2 cellular contexts compared by ENCODE assay signal in genomic region chr16:46789075-46789474, GRCh38.
TF ChIP-seq lines count a peak whose summit lies in the region.

No MANE protein-coding gene starts in this region.

TF ChIP-seq in H1, 55 proteins besides CTCF, POLR2A, EP300 and RAD21:
- TF ChIP-seq SUZ12 (IDR thresholded peaks at IDR 0.05; ENCODE audit: low read length) (no peak), GABPA (IDR thresholded peaks at IDR 0.05; ENCODE audit: borderline replicate concordance, insufficient read depth, low read length) (no peak), JUN (IDR thresholded peaks at IDR 0.05; ENCODE audit: low read depth, low read length) (no peak), MAX (IDR thresholded peaks at IDR 0.05) (no peak), ATF2 (IDR thresholded peaks at IDR 0.05; ENCODE audit: low read length) (no peak), NANOG (IDR thresholded peaks at IDR 0.05; ENCODE audit: insufficient read depth, low read depth, low read length, poor library complexity, severe bottlenecking) (no peak), CEBPB (IDR thresholded peaks at IDR 0.05; ENCODE audit: low read depth, low read length) (no peak), TCF12 (IDR thresholded peaks at IDR 0.05; ENCODE audit: low read depth, low read length) (no peak), SP2 (IDR thresholded peaks at IDR 0.05; ENCODE audit: low read length) (no peak)

TF ChIP-seq in SK-N-SH, 30 proteins besides CTCF, POLR2A, EP300 and RAD21:
- TF ChIP-seq MAX (IDR thresholded peaks at IDR 0.05; ENCODE audit: low read depth) (no peak), NRF1 (IDR thresholded peaks at IDR 0.05; ENCODE audit: low read depth, low read length) (no peak), JUND (IDR thresholded peaks at IDR 0.05) (no peak), USF1 (IDR thresholded peaks at IDR 0.05; ENCODE audit: borderline replicate concordance, low read depth) (no peak), ZBTB33 (IDR thresholded peaks at IDR 0.05; ENCODE audit: borderline replicate concordance, low read depth) (no peak)
